In the genomic region with DNA sequence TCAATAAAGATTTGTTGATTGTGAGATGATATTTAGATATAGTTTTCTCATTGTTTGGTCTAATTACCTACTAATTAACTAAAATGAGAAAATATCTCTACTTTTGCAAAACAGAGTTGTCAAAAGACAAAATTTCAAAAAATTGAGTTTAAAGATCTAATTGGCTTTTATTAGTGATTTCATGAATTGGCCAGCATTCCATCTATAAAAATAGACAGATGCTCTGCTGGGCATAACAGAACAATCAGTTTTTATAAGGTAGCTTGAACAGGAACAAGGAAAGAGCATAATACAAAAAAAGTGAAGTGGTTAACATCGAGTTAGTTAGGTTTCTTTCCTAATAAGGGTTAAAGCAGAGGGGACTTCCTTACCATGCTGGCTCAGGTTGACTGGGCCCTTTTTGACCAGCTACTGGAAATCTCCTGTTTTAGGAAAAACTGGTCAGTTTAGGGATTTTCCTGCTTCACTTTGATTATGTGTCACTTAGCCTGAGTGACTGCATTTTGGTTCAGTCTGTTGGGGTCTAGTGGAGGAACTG, we compare ENCODE assay signal across 26 cellular contexts.
"Had no signal": no experiment of that assay in that cellular context is flagged by ENCODE, and none has a peak within 500 bp of the region (broad histone marks: within the 10 kb centered on the region; RNA-seq: fewer than 3 reads in every experiment).

No MANE protein-coding gene starts in this region.

- H3K9me3 ChIP-seq: SK-N-SH had no signal

- H3K4me3 ChIP-seq: K562 had no signal

- H3K27ac Mint-ChIP-seq: IgD-negative memory B cell, T-cell had no signal

- ATAC-seq: K562, Panc1, PC-3, T-cell had no signal

- DNase-seq: Kasumi-1, MM.1S, NCI-H1092 treated with DMSO at 0.1 percent for 48 hours, NCI-H1436, NCI-H187, NCI-H2029, NCI-H2081 treated with DMSO at 0.1 percent for 48 hours, NCI-H2171, NCI-H226, NCI-H446, NCI-H510A, NCI-H524 treated with DMSO at 0.1 percent for 48 hours, NCI-H69, NCI-H774, PC-3, SHP77, SK-N-SH, SW 1271, T-cell had no signal

- H3K4me3 Mint-ChIP-seq: IgD-negative memory B cell, T-cell had no signal

- H3K36me3 Mint-ChIP-seq: IgD-negative memory B cell had no signal

- H3K27ac ChIP-seq: HL-60, KMS-11, RWPE1 had no signal

- FAIRE-seq: HTR-8/SVneo, K562 had no signal
